Comparison of ENCODE assay signal across 10 cellular contexts in the genomic region with DNA sequence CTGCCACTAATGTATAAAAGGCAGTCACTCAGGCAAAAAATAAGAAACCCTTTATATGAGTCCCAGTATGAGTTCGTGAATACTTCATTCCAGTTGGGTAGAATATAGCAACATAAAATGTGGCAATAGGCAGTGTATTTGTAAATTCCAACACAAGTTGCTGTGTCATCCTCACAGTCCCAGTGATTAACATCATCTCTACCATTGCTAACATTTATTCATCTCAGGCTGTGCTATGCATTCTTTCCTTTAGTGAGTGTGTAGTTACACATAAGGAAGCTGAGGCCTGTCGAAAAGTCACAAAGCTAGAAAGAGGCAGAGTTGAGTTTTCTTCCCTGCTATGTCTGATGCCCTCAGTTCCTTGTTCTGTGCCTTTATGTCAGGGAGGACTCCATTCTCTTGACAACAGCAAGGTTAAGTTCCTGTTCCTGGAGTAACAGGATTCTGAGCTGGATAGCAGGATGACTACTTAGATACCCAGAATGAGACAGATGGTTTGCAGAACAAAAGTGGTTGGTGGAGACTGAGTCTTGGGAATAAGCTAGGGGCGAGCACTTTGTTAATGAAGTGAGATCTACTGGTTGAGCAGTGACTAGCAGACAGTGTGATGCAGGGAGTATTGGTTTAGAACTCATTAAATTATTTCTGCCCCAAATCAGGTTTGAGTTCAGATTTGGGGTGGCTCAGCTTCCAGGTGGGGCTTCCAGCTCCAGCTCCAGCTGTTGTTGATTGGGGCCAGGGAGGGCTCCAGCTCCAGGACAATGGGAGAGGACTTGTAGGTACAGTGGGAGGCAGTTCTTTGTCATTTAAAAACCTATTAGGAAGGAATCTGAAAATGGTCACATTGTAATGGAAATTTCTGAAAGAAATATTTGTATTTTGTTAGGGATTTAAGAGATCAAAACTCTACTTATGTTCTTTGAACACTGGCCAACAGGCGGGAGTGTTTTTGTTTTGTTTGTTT.
DNase-seq lines count a peak whose midpoint lies in the region; ATAC-seq and TF ChIP-seq lines count a peak whose summit lies in the region.
"Had no signal": no experiment of that assay in that cellular context is flagged by ENCODE, and none has a peak within 500 bp of the region (broad histone marks: within the 10 kb centered on the region; RNA-seq: fewer than 3 reads in every experiment).

No MANE protein-coding gene starts in this region.

- H3K27me3 Mint-ChIP-seq in mesothelial cell of epicardium (ENCODE audit: low read depth) = no peaks in the 10 kb centered on the region

- 87% methylated on average over 4 of the region's 4 CpGs for WGBS in HUES64

- no peaks in the 10 kb centered on the region for H3K9me3 Mint-ChIP-seq in mesothelial cell of epicardium

- H3K4me1 Mint-ChIP-seq in mesothelial cell of epicardium = peaks cover 59% of the 10 kb centered on the region

- H3K4me1 ChIP-seq in HUES64 (ENCODE audit: insufficient read depth, low read length) = peaks cover 72% of the 10 kb centered on the region

- H3K27ac ChIP-seq in HUES64 (ENCODE audit: low read depth, low read length) = peak overlapping the region; percentile 23; the same call in 1 of the 2 replicates

- H3K36me3 Mint-ChIP-seq in mesothelial cell of epicardium = peaks cover 2% of the 10 kb centered on the region

- TF ChIP-seq CTCF in cardiac fibroblast (IDR thresholded peaks at IDR 0.05; ENCODE audit: low read depth, low read length) = no peak
- TF ChIP-seq CTCF in mesothelial cell of epicardium (IDR thresholded peaks at IDR 0.05; ENCODE audit: unreplicated experiment) = no peak

- no peak overlapping the region for H3K4me3 Mint-ChIP-seq in mesothelial cell of epicardium

- no peaks in the 10 kb centered on the region for H3K9me3 ChIP-seq in HUES64 (ENCODE audit: insufficient read depth, low read depth, low read length)

- no peaks in the 10 kb centered on the region for H3K27me3 ChIP-seq in HUES64 (ENCODE audit: insufficient read depth, low read length)

- DNase-seq in AG08395 (ENCODE audit: low spot score) (peak; percentile 59), cardiac fibroblast (ENCODE audit: low read depth in 2 of 2) (peak; percentile 76 to 93), mesothelial cell of epicardium (ENCODE audit: low spot score in 2 of 2, unreplicated experiment in 2 of 2) (no peak), NCI-H1092 (lab: John Stamatoyannopoulos, UW) (no peak)
- DNase-seq: left cardiac atrium, NCI-H526 had no signal

- peak overlapping the region; percentile 51 for H3K27ac Mint-ChIP-seq in mesothelial cell of epicardium

- H3K4me3 ChIP-seq in HUES64 (ENCODE audit: low read length) = no peak overlapping the region
- no peak overlapping the region for H3K4me3 ChIP-seq in cardiac fibroblast (replicated peaks in 1 of 2; ENCODE audit: low read depth in 2 of 2, low read length in 2 of 2)

- peaks cover 4% of the 10 kb centered on the region; the same call in 1 of the 2 replicates for H3K36me3 ChIP-seq in HUES64 (ENCODE audit: insufficient read depth, low read length)

- ATAC-seq in GM19395 (IDR thresholded peaks at IDR 0.05; ENCODE audit: unreplicated experiment) (no peak), HG03135 (IDR thresholded peaks at IDR 0.05; ENCODE audit: unreplicated experiment) (no peak), GM19467 (IDR thresholded peaks at IDR 0.05; ENCODE audit: unreplicated experiment) (no peak)
- ATAC-seq: left cardiac atrium had no signal

- no peak overlapping the region for H3K9ac ChIP-seq in HUES64 (ENCODE audit: low read depth, low read length)

Comparison
In these comparisons a context has a peak if more than half of its experiments do, and no peak if none do; other contexts are left out.
1. DNase-seq: peak in AG08395 (single experiment) and cardiac fibroblast (2 of 2); none in mesothelial cell of epicardium (0 of 2) and NCI-H1092 (single experiment).